In genomic region chr20:43187476-43188233, GRCh38 we compare ENCODE assay signal across 8 cellular contexts. TPM values are rescaled to one million over a fixed set of nuclear protein-coding genes. Genes with fewer than 3 reads are reported as not detected.
DNase-seq lines count a peak whose midpoint lies in the region; ATAC-seq and TF ChIP-seq lines count a peak whose summit lies in the region.

No MANE protein-coding gene starts in this region.

- H3K27ac Mint-ChIP-seq in activated naive CD8-positive, alpha-beta T cell treated with anti-CD3 and anti-CD28 coated beads, Interleukin-2, amount 50 U/mL, for 24 hours, result no peak overlapping the region

- H3K4me1 ChIP-seq in heart left ventricle, result peaks cover 0 to 22% (median 5%) of the 10 kb centered on the region in 12 donors

- H3K27me3 ChIP-seq in heart left ventricle, result peaks cover 9 to 73% (median 47%) of the 10 kb centered on the region in 9 donors

- peak; percentile 90 to 98 (median 96) for TF ChIP-seq CTCF in heart left ventricle (IDR thresholded peaks at IDR 0.05)

- no peaks in the 10 kb centered on the region for H3K9me3 Mint-ChIP-seq in activated naive CD8-positive, alpha-beta T cell treated with anti-CD3 and anti-CD28 coated beads, Interleukin-2, amount 50 U/mL, for 24 hours

- H3K9me3 ChIP-seq in SK-N-MC (ENCODE audit: low read depth, low read length) (no peaks in the 10 kb centered on the region), heart left ventricle (no peaks in the 10 kb centered on the region)

- H3K36me3 ChIP-seq in SK-N-MC (ENCODE audit: insufficient read depth, low read length), result no peaks in the 10 kb centered on the region
- H3K36me3 ChIP-seq in heart left ventricle, result no peaks in the 10 kb centered on the region

- H3K27ac ChIP-seq in SK-N-MC (no peak overlapping the region), heart left ventricle (no peak overlapping the region)

- no peaks in the 10 kb centered on the region for H3K36me3 Mint-ChIP-seq in activated naive CD8-positive, alpha-beta T cell treated with anti-CD3 and anti-CD28 coated beads, Interleukin-2, amount 50 U/mL, for 24 hours (ENCODE audit: low read depth)

- peaks cover 7% of the 10 kb centered on the region for H3K4me1 Mint-ChIP-seq in activated naive CD8-positive, alpha-beta T cell treated with anti-CD3 and anti-CD28 coated beads, Interleukin-2, amount 50 U/mL, for 24 hours

- no peak overlapping the region for H3K4me3 ChIP-seq in SK-N-MC
- H3K4me3 ChIP-seq in heart left ventricle, result peak overlapping the region in 5 of 12 donors; percentile 35 to 47 (median 43)

- H3K27me3 Mint-ChIP-seq in activated naive CD8-positive, alpha-beta T cell treated with anti-CD3 and anti-CD28 coated beads, Interleukin-2, amount 50 U/mL, for 24 hours, result peaks cover 46% of the 10 kb centered on the region

- H3K9ac ChIP-seq in SK-N-MC (ENCODE audit: insufficient read length), result no peak overlapping the region

- 7% methylated on average over 23 to 24 of the region's 24 CpGs for WGBS in heart left ventricle, 4 donors

- no peak for ATAC-seq in activated naive CD8-positive, alpha-beta T cell treated with anti-CD3 and anti-CD28 coated beads, Interleukin-2, amount 50 U/mL, for 24 hours
- ATAC-seq in heart left ventricle (peak in 3 of 4 donors; percentile 47 to 68 (median 52)), GM18511 (IDR thresholded peaks at IDR 0.05; ENCODE audit: unreplicated experiment) (no peak), GM18520 (IDR thresholded peaks at IDR 0.05; ENCODE audit: unreplicated experiment) (no peak)

- no peak for TF ChIP-seq POLR2A in heart left ventricle (IDR thresholded peaks at IDR 0.05)

- intact Hi-C loops in heart left ventricle (cut with DNase I), result loop anchor here (1.0 to 10.0 kb wide), 9 partner anchors 653 to 1450 kb away; no protein-coding TSS in a partner anchor
- intact Hi-C loops in posterior cingulate gyrus (cut with DNase I), result loop anchor here (1.0 to 2.0 kb wide), 4 partner anchors 119 to 1449 kb away; no protein-coding TSS in a partner anchor

- DNase-seq in GDM1 (lab: John Stamatoyannopoulos, UW) (peak; percentile 4), Kasumi-1 (lab: John Stamatoyannopoulos, UW) (peak; percentile 52 to 66), SK-N-MC (ENCODE audit: low read depth, low spot score) (peak; percentile 12), heart left ventricle (peak; percentile 51 to 76 (median 65)), posterior cingulate gyrus (peak; percentile 70 to 98 (median 88))
- peak; percentile 77 for DNase-seq in activated naive CD8-positive, alpha-beta T cell treated with anti-CD3 and anti-CD28 coated beads, Interleukin-2, amount 50 U/mL, for 24 hours

- H3K4me3 Mint-ChIP-seq in activated naive CD8-positive, alpha-beta T cell treated with anti-CD3 and anti-CD28 coated beads, Interleukin-2, amount 50 U/mL, for 24 hours, result no peak overlapping the region

RNA-seq across cellular contexts. Expression of gene PTPRT, which starts 2.1 kb away (rescaled TPM):
- total RNA-seq in heart left ventricle, result 1 to 10 TPM in 1 of 9 donors, under 1 TPM in 6, not detected in 2; 0.07 to 2.5 (median 0.30) TPM
- under 1 TPM; 0.04 to 0.10 TPM for polyA plus RNA-seq in heart left ventricle

Comparison
In these comparisons a context has a peak if more than half of its experiments do, and no peak if none do; other contexts are left out.
1. DNase-seq: peak in every context shown above with its lines; median percentile 88 in posterior cingulate gyrus; 77 in activated naive CD8-positive, alpha-beta T cell treated with anti-CD3 and anti-CD28 coated beads, Interleukin-2, amount 50 U/mL, for 24 hours; 65 in heart left ventricle; 59 in Kasumi-1; 12 in SK-N-MC; 4 in GDM1.
2. ATAC-seq: peak in heart left ventricle (3 of 4); none in activated naive CD8-positive, alpha-beta T cell treated with anti-CD3 and anti-CD28 coated beads, Interleukin-2, amount 50 U/mL, for 24 hours (single experiment), GM18511 (single experiment) and GM18520 (single experiment).